20 cellular contexts compared by ENCODE assay signal in genomic region chr19:16797876-16798275, GRCh38.
"Had no signal": no experiment of that assay in that cellular context is flagged by ENCODE, and none has a peak within 500 bp of the region (broad histone marks: within the 10 kb centered on the region; RNA-seq: fewer than 3 reads in every experiment).

No MANE protein-coding gene starts in this region.

- H3K9ac ChIP-seq: parathyroid adenoma had no signal

- H2AFZ ChIP-seq: parathyroid adenoma had no signal

- H3K4me3 ChIP-seq: colonic mucosa, heart left ventricle, lung, prostate gland, right lobe of liver, tibial artery had no signal

- H3K79me2 ChIP-seq: parathyroid adenoma had no signal

- H3K27me3 ChIP-seq: colonic mucosa, heart left ventricle, right lobe of liver, tibial artery had no signal

- DNase-seq: colonic mucosa; dermis blood vessel endothelial cell; foreskin melanocyte; heart left ventricle; hippocampal formation; left colon; left ventricle myocardium superior; mesenchymal stem cell; midbrain; retina; right lobe of liver; stimulated activated CD4-positive, alpha-beta T cell treated with anti-CD3 and anti-CD28 coated beads, Interleukin-15, amount 100 ng/mL, for 24 hours; stimulated activated CD4-positive, alpha-beta T cell treated with anti-CD3 and anti-CD28 coated beads, Interleukin-1b, Interleukin-23, amount 100 ng/mL, for 48 hours; stimulated activated CD4-positive, alpha-beta T cell treated with anti-CD3 and anti-CD28 coated beads, Interleukin-4, amount 100 ng/mL, for 24 hours; tibial artery had no signal

- H3K9me3 ChIP-seq: colonic mucosa, prostate gland, tibial artery had no signal

- ATAC-seq: heart left ventricle; left colon; left ventricle myocardium superior; natural killer cell treated with Interleukin-12 subunit alpha and Interleukin-12 subunit beta and Interleukin-15 and Interleukin-18, amount 100 ng/mL, for 72 hours; right lobe of liver; stimulated activated memory B cell treated with anti-CD40 and anti-IgM and Interleukin-4, amounts not matched to agents 10 μg/mL and 1 μg/mL and 100 μg/mL, for 72 hours had no signal

- H3K27ac ChIP-seq: colonic mucosa, heart left ventricle, parathyroid adenoma, prostate gland, right lobe of liver, tibial artery had no signal

- H3K36me3 ChIP-seq: colonic mucosa, heart left ventricle, prostate gland, right lobe of liver, tibial artery had no signal

- H3K4me1 ChIP-seq: colonic mucosa, parathyroid adenoma, prostate gland, right lobe of liver, tibial artery had no signal
